In genomic region chr2:28155627-28156026, GRCh38 we compare ENCODE assay signal across 9 cellular contexts.
A peak's percentile ranks its signal among the peaks of the same experiment; 100 is the strongest.
DNase-seq lines count a peak whose midpoint lies in the region; ATAC-seq and TF ChIP-seq lines count a peak whose summit lies in the region.
"Had no signal": no experiment of that assay in that cellular context is flagged by ENCODE, and none has a peak within 500 bp of the region (broad histone marks: within the 10 kb centered on the region; RNA-seq: fewer than 3 reads in every experiment).

No MANE protein-coding gene starts in this region.

- no peaks in the 10 kb centered on the region for H3K79me2 ChIP-seq in OCI-LY1 (ENCODE audit: insufficient read depth, low read length)

- intact Hi-C loops in heart left ventricle (cut with DNase I) (no loop called here), left ventricle myocardium superior (cut with micrococcal nuclease) (no loop called here), esophagus squamous epithelium (cut with DNase I) (no loop called here), transverse colon (cut with DNase I; ENCODE audit: low total_unique reads) (no loop called here)

- H3K9me2 ChIP-seq in OCI-LY1 (ENCODE audit: low read depth, low read length), result no peaks in the 10 kb centered on the region

- no peak overlapping the region for H3K4me3 ChIP-seq in heart left ventricle
- H3K4me3 ChIP-seq in OCI-LY1 (ENCODE audit: low read depth, low read length, poor library complexity, severe bottlenecking), result no peak overlapping the region
- H3K4me3 ChIP-seq in esophagus squamous epithelium, result no peak overlapping the region
- no peak overlapping the region for H3K4me3 ChIP-seq in transverse colon
- H3K4me3 ChIP-seq: thyroid gland had no signal

- WGBS in heart left ventricle, 4 donors, result 56 to 68% (median 60%) methylated on average over 1 of the region's 1 CpG
- 53 to 67% methylated on average over 1 of the region's 1 CpG for WGBS in esophagus squamous epithelium, 2 donors
- WGBS in transverse colon (ENCODE audit: low coverage in 1 of 2), 2 donors, result 50 to 59% methylated on average over 1 of the region's 1 CpG

- no peak for ATAC-seq in heart left ventricle
- ATAC-seq in left ventricle myocardium superior, result no peak
- no peak for ATAC-seq in GM18519 (IDR thresholded peaks at IDR 0.05; ENCODE audit: low FRiP score, unreplicated experiment)

- H3K9me3 ChIP-seq in heart left ventricle (peaks cover 0 to 21% (median 9%) of the 10 kb centered on the region in 12 donors), OCI-LY1 (ENCODE audit: low read length) (peaks cover 14% of the 10 kb centered on the region; the same call in 1 of the 2 replicates), esophagus squamous epithelium (peaks cover 0 to 11% (median 6%) of the 10 kb centered on the region in 3 donors), transverse colon (peaks cover 0 to 4% of the 10 kb centered on the region in 2 donors)
- H3K9me3 ChIP-seq: thyroid gland had no signal

- H2AFZ ChIP-seq in OCI-LY1 (ENCODE audit: low read length), result no peak overlapping the region

- no peak overlapping the region for H3K4me2 ChIP-seq in OCI-LY1 (ENCODE audit: low read length)

- H3K4me1 ChIP-seq in heart left ventricle (peaks cover 0 to 4% (median 0%) of the 10 kb centered on the region in 12 donors), OCI-LY1 (ENCODE audit: insufficient read depth, low read length, severe bottlenecking) (no peaks in the 10 kb centered on the region), esophagus squamous epithelium (peaks cover 0 to 6% (median 0%) of the 10 kb centered on the region in 3 donors), transverse colon (peaks cover 0 to 31% (median 17%) of the 10 kb centered on the region in 4 donors)
- H3K4me1 ChIP-seq: thyroid gland had no signal

- in situ Hi-C loops in transverse colon (cut with MboI; ENCODE audit: low pct_ligation_motif_present in 1 of 4, low pct_unique_long_range_greater_than_20kb in 1 of 4, low sequenced_read_pairs in 3 of 4), result no loop called here

- H3F3A ChIP-seq in OCI-LY1 (ENCODE audit: insufficient read depth, low read length), result no peaks in the 10 kb centered on the region

- H3K36me3 ChIP-seq in heart left ventricle, result no peaks in the 10 kb centered on the region
- H3K36me3 ChIP-seq in OCI-LY1 (ENCODE audit: insufficient read depth, low read length), result no peaks in the 10 kb centered on the region
- H3K36me3 ChIP-seq in esophagus squamous epithelium, result peaks cover 0 to 6% (median 0%) of the 10 kb centered on the region in 3 donors
- no peaks in the 10 kb centered on the region for H3K36me3 ChIP-seq in transverse colon
- H3K36me3 ChIP-seq: thyroid gland had no signal

- no peaks in the 10 kb centered on the region for H4K20me1 ChIP-seq in OCI-LY1 (ENCODE audit: insufficient read depth, low read length)

- no peak for TF ChIP-seq EP300 in transverse colon (IDR thresholded peaks at IDR 0.05; ENCODE audit: low read depth)

- TF ChIP-seq CTCF in heart left ventricle (IDR thresholded peaks at IDR 0.05) (peak in 11 of 12 donors; percentile 7 to 50 (median 36)), OCI-LY1 (IDR thresholded peaks at IDR 0.05; ENCODE audit: low read length) (peak; percentile 38), esophagus squamous epithelium (IDR thresholded peaks at IDR 0.05) (peak in 4 of 6 experiments; percentile 42 to 84 (median 58)), transverse colon (IDR thresholded peaks at IDR 0.05) (peak; percentile 53 to 83 (median 67))

- H3K27me3 ChIP-seq in heart left ventricle, result no peaks in the 10 kb centered on the region
- no peaks in the 10 kb centered on the region for H3K27me3 ChIP-seq in OCI-LY1 (ENCODE audit: insufficient read depth, low read length)
- H3K27me3 ChIP-seq in esophagus squamous epithelium, result no peaks in the 10 kb centered on the region
- H3K27me3 ChIP-seq in transverse colon, result no peaks in the 10 kb centered on the region
- H3K27me3 ChIP-seq: thyroid gland had no signal

- H3K27ac ChIP-seq in heart left ventricle (no peak overlapping the region), OCI-LY1 (ENCODE audit: low read depth, low read length, poor library complexity, severe bottlenecking) (no peak overlapping the region), esophagus squamous epithelium (no peak overlapping the region), transverse colon (peak overlapping the region; percentile 31 to 64 (median 47))
- H3K27ac ChIP-seq: thyroid gland had no signal

- H3K9ac ChIP-seq in OCI-LY1 (ENCODE audit: low read length), result no peak overlapping the region

- TF ChIP-seq POLR2A in heart left ventricle (IDR thresholded peaks at IDR 0.05) (no peak), esophagus squamous epithelium (IDR thresholded peaks at IDR 0.05) (no peak), transverse colon (IDR thresholded peaks at IDR 0.05) (no peak)

- DNase-seq in heart left ventricle (no peak), left ventricle myocardium superior (no peak), esophagus squamous epithelium (lab: John Stamatoyannopoulos, UW) (no peak), transverse colon (no peak), AG20443 (ENCODE audit: low spot score) (no peak)
- DNase-seq in activated CD4-positive, alpha-beta T cell treated with anti-CD3 and anti-CD28 coated beads, Interleukin-2, amount 50 U/mL, for 1 hour, result no peak
- DNase-seq: thyroid gland had no signal

Comparison
In these comparisons a context has a peak if more than half of its experiments do, and no peak if none do; other contexts are left out.
1. H3K27ac ChIP-seq: peak in transverse colon (4 of 4); none in heart left ventricle (0 of 12), OCI-LY1 (single experiment) and esophagus squamous epithelium (0 of 4).
2. Peak in every context shown above with its lines, with median percentiles within 50 percentile points of each other: CTCF ChIP-seq.